Comparison of ENCODE assay signal across 8 cellular contexts in genomic region chr17:46225274-46225794, GRCh38. TPM values are rescaled to one million over a fixed set of nuclear protein-coding genes. Genes with fewer than 3 reads are reported as not detected.
DNase-seq lines count a peak whose midpoint lies in the region; ATAC-seq, FAIRE-seq and TF ChIP-seq lines count a peak whose summit lies in the region.
"Not testable (repeated sequence)": the region's sequence is repeated elsewhere in the genome, so short reads cannot be mapped to it uniquely, and the experiment has no call there.

No MANE protein-coding gene starts in this region.

- DNase-seq in AG10803 (ENCODE audit: low read depth) (peak; percentile 82), NCI-H345 treated with DMSO at 0.1 percent for 48 hours (lab: John Stamatoyannopoulos, UW; ENCODE audit: unreplicated experiment) (peak; percentile 70), cerebellar nuclear complex (lab: John Stamatoyannopoulos, UW) (peak; percentile 83 to 85), keratinocyte (ENCODE audit: low read depth, low spot score) (peak; percentile 48)
- DNase-seq in stimulated activated CD4-positive, alpha-beta T cell treated with anti-CD3 and anti-CD28 coated beads, Interleukin-12 subunit alpha, Interleukin-12 subunit beta, amount 100 ng/mL, for 48 hours (ENCODE audit: low read depth in 2 of 3, low spot score in 1 of 3), result peak; percentile 91

- ATAC-seq in GM19035 (IDR thresholded peaks at IDR 0.05; ENCODE audit: unreplicated experiment), result peak; percentile 98
- ATAC-seq in HG03280 (IDR thresholded peaks at IDR 0.05; ENCODE audit: unreplicated experiment), result peak; percentile 100
- ATAC-seq in activated CD4-positive, CD25-positive, alpha-beta regulatory T cell treated with anti-CD3 and anti-CD28 coated beads, Interleukin-2, amount 50 U/mL, for 24 hours, result peak; percentile 99

- not testable (repeated sequence) for H3K27me3 ChIP-seq in keratinocyte (ENCODE audit: control insufficient read depth, extremely low read depth, insufficient read depth, low read length)

- not testable (repeated sequence) for H3K27ac ChIP-seq in keratinocyte (ENCODE audit: control insufficient read depth, insufficient read depth, low read length)

- H3K4me3 ChIP-seq in AG10803 (ENCODE audit: low read length) (peak overlapping the region; percentile 62), keratinocyte (ENCODE audit: control insufficient read depth in 2 of 3, extremely low read depth in 1 of 3, insufficient read depth in 2 of 3, low read depth in 1 of 3, low read length in 3 of 3) (peak overlapping the region; percentile 45 to 65 (median 54))

- H3K4me1 ChIP-seq in keratinocyte (ENCODE audit: control insufficient read depth, extremely low read depth, insufficient read depth, low read length), result not testable (repeated sequence)

- peak; percentile 79 for FAIRE-seq in keratinocyte (lab: Jason Lieb, UNC)

- H3K4me2 ChIP-seq in keratinocyte (ENCODE audit: control insufficient read depth, extremely low read depth, insufficient read depth, low read depth, low read length), result peak overlapping the region; percentile 64

- TF ChIP-seq CTCF in AG10803 (conservative IDR thresholded peaks at IDR 0.05; ENCODE audit: low read length); keratinocyte (optimal IDR thresholded peaks at IDR 0.05 in 1 of 3, IDR thresholded peaks at IDR 0.05 in 1 of 3, conservative IDR thresholded peaks at IDR 0.05 in 1 of 3; ENCODE audit: extremely low read depth in 1 of 3, insufficient read depth in 2 of 3, low read length in 3 of 3): not testable (repeated sequence)

- H2AFZ ChIP-seq in keratinocyte (ENCODE audit: control insufficient read depth, low read length), result peak overlapping the region; percentile 93

- not testable (repeated sequence) for H3K79me2 ChIP-seq in keratinocyte (ENCODE audit: control insufficient read depth, insufficient read depth, low read length)

- H3K9me1 ChIP-seq in keratinocyte (ENCODE audit: control insufficient read depth, extremely low read depth, insufficient read depth, low read length), result not testable (repeated sequence)

- H3K9me3 ChIP-seq in keratinocyte (ENCODE audit: control insufficient read depth, low read depth, low read length), result not testable (repeated sequence)

- dilution Hi-C loops in keratinocyte (cut with MboI; ENCODE audit: extremely low pct_ligation_motif_present, low sequenced_read_pairs), result not testable (repeated sequence)

- H4K20me1 ChIP-seq in keratinocyte (ENCODE audit: control insufficient read depth, extremely low read depth, insufficient read depth, low read length), result not testable (repeated sequence)

- H3K36me3 ChIP-seq in keratinocyte (ENCODE audit: control insufficient read depth in 2 of 2, extremely low read depth in 1 of 2, insufficient read depth in 2 of 2, low read length in 2 of 2), result not testable (repeated sequence)

- H3K9ac ChIP-seq in keratinocyte (ENCODE audit: control insufficient read depth, extremely low read depth, insufficient read depth, low read length), result peak overlapping the region; percentile 50

RNA-seq across cellular contexts. Expression of gene KANSL1, which starts 32.1 kb away (rescaled TPM):
- 10.2 to 17.6 TPM (median 13.7 TPM) in 3 replicates for polyA plus RNA-seq in keratinocyte
- polyA plus RNA-seq in keratinocyte (2011; ENCODE audit: low read depth), result 28.4 TPM
- polyA plus RNA-seq in keratinocyte (2011; cell fraction: cytosol; rRNA removed), result 10.7 and 18.2 TPM in 2 replicates
- 63.4 and 68.9 TPM in 2 replicates for polyA plus RNA-seq in keratinocyte (2011; cell fraction: nucleus; rRNA removed)
- 12.8 and 26.5 TPM in 2 replicates for polyA plus RNA-seq in keratinocyte (2012; ENCODE audit: low replicate concordance)
- 34.9 to 104 TPM (median 73.7 TPM) in 3 replicates for polyA minus RNA-seq in keratinocyte
- 44.5 TPM for polyA minus RNA-seq in keratinocyte (2011; cell fraction: cytosol; rRNA and poly(A)+ RNA removed)
- polyA minus RNA-seq in keratinocyte (2011; cell fraction: nucleus; rRNA and poly(A)+ RNA removed), result 91.0 and 157 TPM in 2 replicates
